Comparison of ENCODE assay signal across 8 cellular contexts in genomic region chr2:222561817-222562424, GRCh38.
DNase-seq lines count a peak whose midpoint lies in the region; ATAC-seq and TF ChIP-seq lines count a peak whose summit lies in the region.

No MANE protein-coding gene starts in this region.

- ATAC-seq in GM19397 (IDR thresholded peaks at IDR 0.05; ENCODE audit: unreplicated experiment) (peak; percentile 60), HG03342 (IDR thresholded peaks at IDR 0.05; ENCODE audit: unreplicated experiment) (peak; percentile 82)
- peak; percentile 63 for ATAC-seq in activated CD8-positive, alpha-beta T cell treated with anti-CD3 and anti-CD28 coated beads, Interleukin-2, amount 10 ng/mL, durations not matched to agents 7 days and 5 days
- ATAC-seq in naive thymus-derived CD8-positive, alpha-beta T cell, result no peak

- H3K27me3 Mint-ChIP-seq in activated CD8-positive, alpha-beta T cell treated with anti-CD3 and anti-CD28 coated beads, Interleukin-2, amount 10 ng/mL, durations not matched to agents 7 days and 5 days (ENCODE audit: low read depth), result no peaks in the 10 kb centered on the region
- H3K27me3 Mint-ChIP-seq in glutamatergic neuron (ENCODE audit: unreplicated experiment), result no peaks in the 10 kb centered on the region
- H3K27me3 Mint-ChIP-seq in naive thymus-derived CD8-positive, alpha-beta T cell, result peaks cover 0 to 3% (median 0%) of the 10 kb centered on the region in 5 donors

- DNase-seq in EL, result peak; percentile 63
- peak; percentile 7 for DNase-seq in NCI-H510A (lab: John Stamatoyannopoulos, UW)
- DNase-seq in activated CD8-positive, alpha-beta T cell treated with anti-CD3 and anti-CD28 coated beads, Interleukin-2, amount 10 ng/mL, durations not matched to agents 7 days and 5 days, result peak; percentile 47
- no peak for DNase-seq in glutamatergic neuron
- DNase-seq in retina, result peak; percentile 68
- DNase-seq in naive thymus-derived CD8-positive, alpha-beta T cell, result no peak

- CTCF ChIA-PET in activated CD8-positive, alpha-beta T cell treated with anti-CD3 and anti-CD28 coated beads, Interleukin-2, amount 10 ng/mL, durations not matched to agents 7 days and 5 days (lab: Charles Lee), result interaction anchor here (0.6 to 2.3 kb wide), 20 partner anchors 9 to 1128 kb away, joined by 3 to 32 read pairs (median 3); a partner anchor contains a TSS

- peaks cover 13% of the 10 kb centered on the region for H3K36me3 Mint-ChIP-seq in activated CD8-positive, alpha-beta T cell treated with anti-CD3 and anti-CD28 coated beads, Interleukin-2, amount 10 ng/mL, durations not matched to agents 7 days and 5 days (ENCODE audit: low read depth)
- peaks cover 6% of the 10 kb centered on the region for H3K36me3 Mint-ChIP-seq in glutamatergic neuron (ENCODE audit: unreplicated experiment)
- peaks cover 0 to 23% (median 7%) of the 10 kb centered on the region in 3 donors for H3K36me3 Mint-ChIP-seq in naive thymus-derived CD8-positive, alpha-beta T cell

- peak; percentile 65 for TF ChIP-seq CTCF in glutamatergic neuron (IDR thresholded peaks at IDR 0.05; ENCODE audit: partially characterized antibody, unreplicated experiment)

- H3K4me1 Mint-ChIP-seq in activated CD8-positive, alpha-beta T cell treated with anti-CD3 and anti-CD28 coated beads, Interleukin-2, amount 10 ng/mL, durations not matched to agents 7 days and 5 days (ENCODE audit: low read depth), result no peaks in the 10 kb centered on the region
- peaks cover 27% of the 10 kb centered on the region for H3K4me1 Mint-ChIP-seq in glutamatergic neuron (ENCODE audit: low read depth, unreplicated experiment)
- peaks cover 0 to 3% (median 0%) of the 10 kb centered on the region in 4 donors for H3K4me1 Mint-ChIP-seq in naive thymus-derived CD8-positive, alpha-beta T cell

- POLR2A ChIA-PET in activated CD8-positive, alpha-beta T cell treated with anti-CD3 and anti-CD28 coated beads, Interleukin-2, amount 10 ng/mL, durations not matched to agents 7 days and 5 days (lab: Charles Lee), result interaction anchor here (0.8 kb wide), 1 partner anchor 111 kb away, joined by 3 read pairs; no protein-coding TSS in a partner anchor
- POLR2A ChIA-PET in naive thymus-derived CD8-positive, alpha-beta T cell (lab: Charles Lee), result no interaction called here

- no peak overlapping the region for H3K27ac Mint-ChIP-seq in activated CD8-positive, alpha-beta T cell treated with anti-CD3 and anti-CD28 coated beads, Interleukin-2, amount 10 ng/mL, durations not matched to agents 7 days and 5 days
- peak overlapping the region; percentile 13 for H3K27ac Mint-ChIP-seq in glutamatergic neuron (ENCODE audit: unreplicated experiment)
- H3K27ac Mint-ChIP-seq in naive thymus-derived CD8-positive, alpha-beta T cell, result peak overlapping the region in 1 of 10 donors; percentile 4

- H3K4me3 Mint-ChIP-seq in activated CD8-positive, alpha-beta T cell treated with anti-CD3 and anti-CD28 coated beads, Interleukin-2, amount 10 ng/mL, durations not matched to agents 7 days and 5 days, result no peak overlapping the region
- H3K4me3 Mint-ChIP-seq in glutamatergic neuron (ENCODE audit: unreplicated experiment), result peak overlapping the region; percentile 44
- no peak overlapping the region for H3K4me3 Mint-ChIP-seq in naive thymus-derived CD8-positive, alpha-beta T cell

- H3K9me3 Mint-ChIP-seq in activated CD8-positive, alpha-beta T cell treated with anti-CD3 and anti-CD28 coated beads, Interleukin-2, amount 10 ng/mL, durations not matched to agents 7 days and 5 days (ENCODE audit: insufficient read depth), result no peaks in the 10 kb centered on the region
- H3K9me3 Mint-ChIP-seq in glutamatergic neuron (ENCODE audit: unreplicated experiment), result no peaks in the 10 kb centered on the region
- H3K9me3 Mint-ChIP-seq in naive thymus-derived CD8-positive, alpha-beta T cell, result peaks cover 0 to 9% (median 0%) of the 10 kb centered on the region in 9 donors

Comparison
In these comparisons a context has a peak if more than half of its experiments do, and no peak if none do; other contexts are left out.
1. DNase-seq: peak in EL (single experiment), NCI-H510A (single experiment), activated CD8-positive, alpha-beta T cell treated with anti-CD3 and anti-CD28 coated beads, Interleukin-2, amount 10 ng/mL, durations not matched to agents 7 days and 5 days (single experiment) and retina (single experiment); none in glutamatergic neuron (single experiment) and naive thymus-derived CD8-positive, alpha-beta T cell (0 of 10).
2. ATAC-seq: peak in GM19397 (single experiment), HG03342 (single experiment) and activated CD8-positive, alpha-beta T cell treated with anti-CD3 and anti-CD28 coated beads, Interleukin-2, amount 10 ng/mL, durations not matched to agents 7 days and 5 days (single experiment); none in naive thymus-derived CD8-positive, alpha-beta T cell (0 of 2).